ENCODE assay signal across 12 cellular contexts in the genomic region with DNA sequence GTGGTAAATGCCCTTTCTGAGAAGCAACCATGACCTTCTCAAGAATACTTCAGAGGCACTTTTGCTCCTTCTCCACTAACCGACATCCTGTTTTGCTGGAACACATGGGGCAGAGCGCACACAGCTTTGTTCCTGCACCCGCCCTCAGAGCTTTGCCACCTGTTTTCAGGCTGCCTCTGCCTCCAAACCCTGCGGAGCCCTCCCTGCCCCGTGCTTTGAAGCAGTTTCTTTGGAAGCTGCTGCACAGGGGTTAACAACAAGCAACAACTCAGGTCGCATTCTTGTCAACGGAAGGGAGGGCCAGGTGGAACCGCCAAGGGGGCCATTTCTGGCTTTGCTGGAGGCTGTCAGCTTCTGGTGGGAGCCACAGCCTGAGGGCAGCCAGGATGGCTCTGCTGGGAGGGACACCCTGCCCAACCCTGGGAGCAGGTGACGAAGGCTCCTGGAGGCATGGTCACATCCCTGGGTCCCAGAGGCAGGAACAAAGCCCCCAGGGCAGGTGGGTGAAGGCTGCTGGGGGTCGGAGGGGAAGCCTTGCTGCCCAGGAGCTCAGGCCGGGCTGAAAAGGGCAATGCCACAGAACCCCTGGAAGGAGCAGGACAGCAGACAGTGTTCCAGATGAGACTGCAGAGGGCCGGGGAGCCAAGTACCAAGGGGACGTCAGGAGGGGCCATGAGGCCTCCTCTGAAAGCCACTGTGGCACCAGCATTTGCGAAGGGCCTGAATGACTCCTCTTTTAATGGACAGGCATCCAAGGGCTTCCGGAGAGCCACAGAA. TPM values are rescaled to one million over a fixed set of nuclear protein-coding genes. Genes with fewer than 3 reads are reported as not detected.
A peak's percentile ranks its signal among the peaks of the same experiment; 100 is the strongest.
DNase-seq lines count a peak whose midpoint lies in the region; ATAC-seq, FAIRE-seq and TF ChIP-seq lines count a peak whose summit lies in the region.
"Had no signal": no experiment of that assay in that cellular context is flagged by ENCODE, and none has a peak within 500 bp of the region (broad histone marks: within the 10 kb centered on the region; RNA-seq: fewer than 3 reads in every experiment).

No MANE protein-coding gene starts in this region.

- FAIRE-seq in GM12891 (lab: Jason Lieb, UNC) (peak; percentile 31), GM12878 (lab: Jason Lieb, UNC) (no peak)
- FAIRE-seq: HepG2 had no signal

- H3K9ac ChIP-seq in GM12878 (ENCODE audit: control insufficient read depth, insufficient read depth, low read length): no peak overlapping the region
- H3K9ac ChIP-seq in PC-3 (ENCODE audit: low read length): no peak overlapping the region

- in situ Hi-C loops in GM12878 (cut with MboI): loop anchor here (5.0 kb wide), 1 partner anchor 53 kb away; no protein-coding TSS in a partner anchor

- peaks cover 57% of the 10 kb centered on the region for H3K4me1 Mint-ChIP-seq in activated CD4-positive, alpha-beta memory T cell treated with anti-CD3 and anti-CD28 coated beads for 36 hours (ENCODE audit: low read depth)

- H3K4me1 ChIP-seq in GM12878 (ENCODE audit: control insufficient read depth, insufficient read depth, low read length) (peaks cover 14% of the 10 kb centered on the region), A673 (ENCODE audit: insufficient read depth, low read length, poor library complexity, severe bottlenecking) (peaks cover 6% of the 10 kb centered on the region), PC-3 (ENCODE audit: insufficient read depth, low read length) (peaks cover 10% of the 10 kb centered on the region; the same call in 1 of the 2 replicates)

- TF ChIP-seq EP300 in GM12878 (IDR thresholded peaks at IDR 0.05; ENCODE audit: borderline replicate concordance in 1 of 2, control insufficient read depth in 1 of 2, low read depth in 2 of 2, low read length in 2 of 2): no peak

- peak overlapping the region; percentile 92 for H3K27ac Mint-ChIP-seq in activated CD4-positive, alpha-beta memory T cell treated with anti-CD3 and anti-CD28 coated beads for 36 hours

- no peaks in the 10 kb centered on the region for H3K9me3 Mint-ChIP-seq in activated CD4-positive, alpha-beta memory T cell treated with anti-CD3 and anti-CD28 coated beads for 36 hours

- H3K36me3 ChIP-seq in GM12878 (ENCODE audit: control insufficient read depth in 2 of 2, insufficient read depth in 2 of 2, low read length in 1 of 2) (no peaks in the 10 kb centered on the region), A673 (ENCODE audit: insufficient read depth, low read length, poor library complexity, severe bottlenecking) (no peaks in the 10 kb centered on the region), PC-3 (ENCODE audit: low read depth, low read length) (no peaks in the 10 kb centered on the region)

- DNase-seq in GM12891 (ENCODE audit: insufficient read length, low spot score) (no peak), GM12878 (ENCODE audit: low read depth, low spot score) (no peak), A673 (ENCODE audit: low spot score) (no peak), PC-3 (no peak), COLO668 (lab: John Stamatoyannopoulos, UW; ENCODE audit: unreplicated experiment) (no peak)
- peak; percentile 84 for DNase-seq in activated CD4-positive, alpha-beta memory T cell treated with anti-CD3 and anti-CD28 coated beads for 36 hours
- peak; percentile 59 for DNase-seq in stimulated activated CD4-positive, alpha-beta T cell treated with anti-CD3 and anti-CD28 coated beads, Interleukin-4, amount 100 ng/mL, for 24 hours
- DNase-seq: NCI-H526 treated with DMSO at 0.1 percent for 48 hours had no signal

- WGBS in GM12878 (ENCODE audit: insufficient coverage, insufficient replicate concordance, low lambda C conversion rate, missing lambda C conversion rate): 48% methylated on average over 14 of the region's 15 CpGs

- H3F3A ChIP-seq in PC-3 (ENCODE audit: low read length, unreplicated experiment): no peaks in the 10 kb centered on the region

- BruUV-seq in GM12878 (replicated peaks; lab: Mats Ljungman, UMichigan): no TSS peak
- no TSS peak for BruUV-seq in A673 (replicated peaks; lab: Mats Ljungman, UMichigan)
- no TSS peak for BruUV-seq in PC-3 (replicated peaks; lab: Mats Ljungman, UMichigan)

- H4K20me1 ChIP-seq in GM12878 (ENCODE audit: control insufficient read depth, insufficient read depth): no peaks in the 10 kb centered on the region
- H4K20me1 ChIP-seq in PC-3 (ENCODE audit: low read length): no peaks in the 10 kb centered on the region

- H2AFZ ChIP-seq in GM12878 (ENCODE audit: control insufficient read depth, low read depth, low read length): peak overlapping the region; percentile 45
- no peak overlapping the region for H2AFZ ChIP-seq in PC-3 (ENCODE audit: low read length)

- CTCF ChIA-PET in activated CD4-positive, alpha-beta memory T cell treated with anti-CD3 and anti-CD28 coated beads for 36 hours (lab: Charles Lee): interaction anchor here (1.1 to 10.9 kb wide), 7 partner anchors 9 to 60 kb away, joined by 4 to 409 read pairs (median 24); a partner anchor contains a TSS
- CTCF ChIA-PET in GM12878 (lab: Yijun Ruan, JAX) (interaction anchor here (0.9 to 12.6 kb wide), 12 partner anchors 9 to 83 kb away, joined by 3 to 339 read pairs (median 9); a partner anchor contains a TSS), A673 (lab: Charles Lee) (no interaction called here), PC-3 (lab: Charles Lee) (interaction anchor here (0.6 kb wide), 1 partner anchor 15 kb away, joined by 3 read pairs; no protein-coding TSS in a partner anchor)

- H3K36me3 Mint-ChIP-seq in activated CD4-positive, alpha-beta memory T cell treated with anti-CD3 and anti-CD28 coated beads for 36 hours: no peaks in the 10 kb centered on the region

- POLR2A ChIA-PET in activated CD4-positive, alpha-beta memory T cell treated with anti-CD3 and anti-CD28 coated beads for 36 hours (lab: Charles Lee): interaction anchor here (0.7 to 2.4 kb wide), 7 partner anchors 32 to 91 kb away, joined by 3 to 15 read pairs (median 5); a partner anchor contains a TSS
- POLR2A ChIA-PET in GM12878 (lab: Charles Lee) (interaction anchor here (1.4 kb wide), 1 partner anchor 53 kb away, joined by 3 read pairs; no protein-coding TSS in a partner anchor), A673 (lab: Charles Lee; ENCODE audit: low non-redundant PET) (no interaction called here), PC-3 (lab: Charles Lee; ENCODE audit: unreplicated experiment) (no interaction called here)

- no peak for TF ChIP-seq RAD21 in GM12878 (IDR thresholded peaks at IDR 0.05; ENCODE audit: insufficient read depth, low read depth, low read length)

- H3K79me2 ChIP-seq in GM12878 (ENCODE audit: control insufficient read depth, insufficient read depth, low read length): no peaks in the 10 kb centered on the region
- no peaks in the 10 kb centered on the region for H3K79me2 ChIP-seq in PC-3 (ENCODE audit: low read length)

- H3K9me3 ChIP-seq in GM12878 (replicated peaks; ENCODE audit: control insufficient read depth, insufficient read depth, low read length): no peaks in the 10 kb centered on the region
- no peaks in the 10 kb centered on the region for H3K9me3 ChIP-seq in A673 (ENCODE audit: low read depth, low read length, poor library complexity, severe bottlenecking)
- H3K9me3 ChIP-seq in PC-3 (ENCODE audit: low read length): no peaks in the 10 kb centered on the region

- H3K4me3 ChIP-seq in GM12878 (no peak overlapping the region), A673 (ENCODE audit: low read depth, low read length, poor library complexity, severe bottlenecking) (no peak overlapping the region), PC-3 (ENCODE audit: low read length) (no peak overlapping the region)

- H3K27me3 ChIP-seq in GM12878 (replicated peaks in 1 of 2; ENCODE audit: control insufficient read depth in 2 of 2, insufficient read depth in 2 of 2, low read length in 1 of 2) (no peaks in the 10 kb centered on the region; a peak in 2 of 4 replicates), A673 (replicated peaks; ENCODE audit: insufficient read depth, low read depth, low read length, poor library complexity) (peaks cover 32% of the 10 kb centered on the region), PC-3 (ENCODE audit: low read length) (no peaks in the 10 kb centered on the region)

- SMC1A ChIA-PET in GM12878 (lab: Charles Lee; ENCODE audit: uncharacterized antibody, unreplicated experiment): interaction anchor here (0.7 to 3.2 kb wide), 6 partner anchors 12 to 88 kb away, joined by 3 to 26 read pairs (median 4); no protein-coding TSS in a partner anchor

- H3K4me2 ChIP-seq in GM12878 (ENCODE audit: control insufficient read depth, insufficient read depth) (peak overlapping the region; percentile 8; the same call in 1 of the 2 replicates), PC-3 (ENCODE audit: low read length) (no peak overlapping the region)

- no peak for TF ChIP-seq CTCF in GM12878 (IDR thresholded peaks at IDR 0.05 in 2 of 3, conservative IDR thresholded peaks at IDR 0.05 in 1 of 3; ENCODE audit: control insufficient read depth in 2 of 3, extremely low read depth in 1 of 3, insufficient read depth in 1 of 3, low read depth in 3 of 3, low read length in 3 of 3)
- no peak for TF ChIP-seq CTCF in A673 (conservative IDR thresholded peaks at IDR 0.05; ENCODE audit: low read depth, low read length)
- no peak for TF ChIP-seq CTCF in PC-3 (conservative IDR thresholded peaks at IDR 0.05; ENCODE audit: low read depth, low read length)

- RAD21 ChIA-PET in GM12878 (lab: Charles Lee; ENCODE audit: unreplicated experiment): interaction anchor here (0.8 to 3.4 kb wide), 5 partner anchors 12 to 52 kb away, joined by 3 to 26 read pairs (median 7); a partner anchor contains a TSS

- TF ChIP-seq POLR2A in GM12891 (IDR thresholded peaks at IDR 0.05; ENCODE audit: low read depth, low read length): no peak
- TF ChIP-seq POLR2A in GM12878 (IDR thresholded peaks at IDR 0.05; ENCODE audit: low read depth, low read length): no peak

- peaks cover 1% of the 10 kb centered on the region for H3K27me3 Mint-ChIP-seq in activated CD4-positive, alpha-beta memory T cell treated with anti-CD3 and anti-CD28 coated beads for 36 hours

- peak overlapping the region; percentile 72 for H3K4me3 Mint-ChIP-seq in activated CD4-positive, alpha-beta memory T cell treated with anti-CD3 and anti-CD28 coated beads for 36 hours

- ATAC-seq in GM12878: no peak
- ATAC-seq in PC-3: no peak
- ATAC-seq in HG03520 (IDR thresholded peaks at IDR 0.05; ENCODE audit: unreplicated experiment): no peak
- ATAC-seq: HepG2, sciatic nerve had no signal

- H3K27ac ChIP-seq in GM12878 (ENCODE audit: control insufficient read depth, insufficient read depth): no peak overlapping the region
- no peak overlapping the region for H3K27ac ChIP-seq in A673 (ENCODE audit: low read depth, low read length, poor library complexity, severe bottlenecking)
- H3K27ac ChIP-seq in PC-3 (ENCODE audit: low read length): no peak overlapping the region
- H3K27ac ChIP-seq: epithelial cell of prostate had no signal

- H3K9me2 ChIP-seq in PC-3 (replicated peaks; ENCODE audit: low read length): no peaks in the 10 kb centered on the region

- intact Hi-C loops in activated CD4-positive, alpha-beta memory T cell treated with anti-CD3 and anti-CD28 coated beads for 36 hours (cut with micrococcal nuclease): loop anchor here (1.0 to 2.0 kb wide), 2 partner anchors 13 to 34 kb away; no protein-coding TSS in a partner anchor
- intact Hi-C loops in GM12878 (cut with micrococcal nuclease; ENCODE audit: unreplicated experiment): loop anchor here (5.0 kb wide), 1 partner anchor 33 kb away; no protein-coding TSS in a partner anchor
- intact Hi-C loops in A673 (cut with micrococcal nuclease; ENCODE audit: unreplicated experiment): loop anchor here (5.0 kb wide), 1 partner anchor 53 kb away; no protein-coding TSS in a partner anchor
- intact Hi-C loops in PC-3 (cut with micrococcal nuclease): no loop called here

RNA-seq across cellular contexts. Expression of a gene that starts 46.8 kb away (rescaled TPM):
- 45.2 TPM for polyA plus RNA-seq in GM12891 (2012; ENCODE audit: low read depth, missing spikeins)
- total RNA-seq in activated CD4-positive, alpha-beta memory T cell treated with anti-CD3 and anti-CD28 coated beads for 36 hours: 10 to 100 TPM; 79.3 to 82.3 TPM
- total RNA-seq in GM12878 (2013; cell fraction: nucleolus; rRNA removed): 70.4 and 75.6 TPM in 2 replicates
- total RNA-seq in GM12878 (2014; rRNA removed): 70.6 and 82.1 TPM in 2 replicates
- total RNA-seq in GM12878 (2014; rRNA removed; fragmentation: Illumina TruSeq; extraction: Trizol): 73.2 and 77.9 TPM in 2 replicates
- total RNA-seq in GM12878 (2021): 54.3 and 58.1 TPM in 2 replicates
- 24.8 TPM for polyA plus RNA-seq in GM12878 (2011; ENCODE audit: low read depth)
- 86.6 and 93.6 TPM in 2 replicates for polyA plus RNA-seq in GM12878 (2011; rRNA removed)
- polyA plus RNA-seq in GM12878 (2011; cell fraction: cytosol; rRNA removed): 65.6 and 74.2 TPM in 2 replicates
- polyA plus RNA-seq in GM12878 (2011; cell fraction: nucleus; rRNA removed): 82.7 and 95.6 TPM in 2 replicates
- 42.6 and 52.4 TPM in 2 replicates for polyA plus RNA-seq in GM12878 (2012)
- polyA plus RNA-seq in GM12878 (2014; fragmentation: Illumina TruSeq; extraction: Trizol): 88.5 and 90.5 TPM in 2 replicates
- 10 to 100 TPM; 54.8 to 77.0 TPM for polyA plus RNA-seq in GM12878 (2014; fragmentation: Nextera tagmentation; extraction: Ambion mirVana)
- 90.0 and 93.0 TPM in 2 replicates for polyA plus RNA-seq in GM12878 (2014; rRNA removed)
- polyA plus RNA-seq in GM12878 (2016; fragmentation: Nextera tagmentation; extraction: Ambion mirVana): 10 to 100 TPM; 68.9 to 75.7 TPM
- 44.3 and 47.5 TPM in 2 replicates for polyA minus RNA-seq in GM12878 (2011; rRNA and poly(A)+ RNA removed)
- polyA minus RNA-seq in GM12878 (2011; cell fraction: cytosol; rRNA and poly(A)+ RNA removed): 20.6 and 21.8 TPM in 2 replicates
- 28.8 and 49.8 TPM in 2 replicates for polyA minus RNA-seq in GM12878 (2011; cell fraction: nucleus; rRNA and poly(A)+ RNA removed)
- total RNA-seq in A673 (2021): 99.7 and 103 TPM in 2 replicates
- total RNA-seq in PC-3 (2014; rRNA removed): 107 and 136 TPM in 2 replicates

RNA-seq across cellular contexts. Expression of a gene that starts 49.3 kb away (rescaled TPM):
- polyA plus RNA-seq in GM12891 (2012; ENCODE audit: low read depth, missing spikeins): 11.2 TPM
- 10 to 100 TPM; 63.5 to 63.6 TPM for total RNA-seq in activated CD4-positive, alpha-beta memory T cell treated with anti-CD3 and anti-CD28 coated beads for 36 hours
- 15.0 and 16.0 TPM in 2 replicates for total RNA-seq in GM12878 (2013; cell fraction: nucleolus; rRNA removed)
- 1.7 and 1.9 TPM in 2 replicates for total RNA-seq in GM12878 (2014; rRNA removed)
- total RNA-seq in GM12878 (2014; rRNA removed; fragmentation: Illumina TruSeq; extraction: Trizol): 1.1 and 1.3 TPM in 2 replicates
- 1.2 and 1.8 TPM in 2 replicates for total RNA-seq in GM12878 (2021)
- 6.6 TPM for polyA plus RNA-seq in GM12878 (2011; ENCODE audit: low read depth)
- 3.0 and 4.5 TPM in 2 replicates for polyA plus RNA-seq in GM12878 (2011; rRNA removed)
- polyA plus RNA-seq in GM12878 (2011; cell fraction: cytosol; rRNA removed): 6.5 and 8.7 TPM in 2 replicates
- polyA plus RNA-seq in GM12878 (2011; cell fraction: nucleus; rRNA removed): 3.5 and 4.5 TPM in 2 replicates
- polyA plus RNA-seq in GM12878 (2012): 14.4 and 19.8 TPM in 2 replicates
- polyA plus RNA-seq in GM12878 (2014; fragmentation: Illumina TruSeq; extraction: Trizol): 1.6 and 2.4 TPM in 2 replicates
- 1 to 10 TPM; 1.4 to 1.8 TPM for polyA plus RNA-seq in GM12878 (2014; fragmentation: Nextera tagmentation; extraction: Ambion mirVana)
- polyA plus RNA-seq in GM12878 (2014; rRNA removed): 1.4 and 1.7 TPM in 2 replicates
- 1 to 10 TPM; 2.4 to 3.1 TPM for polyA plus RNA-seq in GM12878 (2016; fragmentation: Nextera tagmentation; extraction: Ambion mirVana)
- 1.8 and 2.3 TPM in 2 replicates for polyA minus RNA-seq in GM12878 (2011; rRNA and poly(A)+ RNA removed)
- 1.7 and 4.0 TPM in 2 replicates for polyA minus RNA-seq in GM12878 (2011; cell fraction: cytosol; rRNA and poly(A)+ RNA removed)
- polyA minus RNA-seq in GM12878 (2011; cell fraction: nucleus; rRNA and poly(A)+ RNA removed): 0.60 and 0.77 TPM in 2 replicates
- total RNA-seq in A673 (2021): not detected in 2 replicates
- 0.63 and 1.6 TPM in 2 replicates for total RNA-seq in PC-3 (2014; rRNA removed)
- total RNA-seq: HepG2 had no signal
- polyA plus RNA-seq: HepG2 had no signal

Comparison
In these comparisons a context has a peak if more than half of its experiments do, and no peak if none do; other contexts are left out.
1. DNase-seq: peak in activated CD4-positive, alpha-beta memory T cell treated with anti-CD3 and anti-CD28 coated beads for 36 hours (single experiment) and stimulated activated CD4-positive, alpha-beta T cell treated with anti-CD3 and anti-CD28 coated beads, Interleukin-4, amount 100 ng/mL, for 24 hours (single experiment); none in GM12891 (single experiment), GM12878 (single experiment), A673 (single experiment), PC-3 (single experiment) and COLO668 (single experiment).
2. POLR2A ChIA-PET loops: an anchor here in activated CD4-positive, alpha-beta memory T cell treated with anti-CD3 and anti-CD28 coated beads for 36 hours (0.7 to 2.4 kb wide) and GM12878 (1.4 kb wide); none called in A673 and PC-3.